In the genomic region with DNA sequence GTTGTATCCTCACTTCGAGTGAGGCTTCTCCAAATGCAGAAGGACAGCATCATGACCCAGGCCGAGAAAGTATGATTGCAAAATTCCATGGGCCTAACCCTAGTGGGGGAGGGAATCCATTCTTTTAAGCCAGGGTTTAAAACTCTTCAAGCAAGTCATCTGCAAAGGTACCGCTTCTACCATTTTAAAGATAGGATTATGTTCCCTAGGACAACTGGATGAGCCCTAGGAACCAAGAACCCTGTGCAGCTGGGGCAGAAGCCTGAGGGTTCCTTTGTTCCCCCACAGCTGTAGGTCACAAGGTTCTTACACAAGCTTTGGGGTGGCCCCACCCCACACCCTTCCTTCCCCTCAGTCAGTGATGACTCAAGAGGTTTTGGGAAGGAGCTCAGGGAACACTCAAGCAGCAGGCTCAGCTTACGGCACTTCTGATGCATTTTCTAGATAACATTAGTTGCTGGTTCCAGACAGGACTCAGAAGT, we compare ENCODE assay signal across 10 cellular contexts. TPM values are rescaled to one million over a fixed set of nuclear protein-coding genes. Genes with fewer than 3 reads are reported as not detected.
A peak's percentile ranks its signal among the peaks of the same experiment; 100 is the strongest.
DNase-seq lines count a peak whose midpoint lies in the region; ATAC-seq and TF ChIP-seq lines count a peak whose summit lies in the region.
"Had no signal": no experiment of that assay in that cellular context is flagged by ENCODE, and none has a peak within 500 bp of the region (broad histone marks: within the 10 kb centered on the region; RNA-seq: fewer than 3 reads in every experiment).

No MANE protein-coding gene starts in this region.

- no peaks in the 10 kb centered on the region for H3K36me3 ChIP-seq in colonic mucosa
- no peaks in the 10 kb centered on the region for H3K36me3 ChIP-seq in lung (ENCODE audit: control insufficient read depth in 2 of 2, insufficient read depth in 2 of 2, low read length in 2 of 2)

- DNase-seq in A172 (ENCODE audit: low spot score) (peak; percentile 61), Kasumi-1 (lab: John Stamatoyannopoulos, UW) (peak; percentile 79 to 86), colonic mucosa (peak; percentile 32), lung (ENCODE audit: low spot score) (peak; percentile 77), glomerular visceral epithelial cell (ENCODE audit: extremely low spot score) (no peak), NCI-H1417 (lab: John Stamatoyannopoulos, UW) (no peak)
- DNase-seq: NCI-H1092 had no signal

- no peaks in the 10 kb centered on the region for H3K27me3 ChIP-seq in colonic mucosa
- no peaks in the 10 kb centered on the region for H3K27me3 ChIP-seq in lung (ENCODE audit: control insufficient read depth, insufficient read depth)

- intact Hi-C loops in colonic mucosa (cut with DNase I) = no loop called here

- H3K27ac ChIP-seq in colonic mucosa = peak overlapping the region; percentile 36
- H3K27ac ChIP-seq in lung (ENCODE audit: low read depth in 1 of 2, low read length in 1 of 2) = peak overlapping the region in 1 of 2 donors; percentile 76
- H3K27ac ChIP-seq: C4-2B had no signal

- H3K9ac ChIP-seq in colonic mucosa (ENCODE audit: low read depth in 2 of 2, low read length in 2 of 2) = no peak overlapping the region

- H3K9me3 ChIP-seq in colonic mucosa (no peaks in the 10 kb centered on the region), lung (ENCODE audit: control insufficient read depth in 2 of 2, insufficient read depth in 1 of 2, low read length in 1 of 2) (no peaks in the 10 kb centered on the region)

- no peak for TF ChIP-seq CTCF in colonic mucosa (IDR thresholded peaks at IDR 0.05)
- no peak for TF ChIP-seq CTCF in lung (IDR thresholded peaks at IDR 0.05; ENCODE audit: control extremely low read depth, extremely low read depth)

- WGBS in lung, 2 donors = 34 to 57% methylated on average over 4 of the region's 4 CpGs

- ATAC-seq in lung (ENCODE audit: insufficient read depth, low FRiP score) (peak; percentile 90), GM21515 (IDR thresholded peaks at IDR 0.05; ENCODE audit: unreplicated experiment) (no peak), GM19023 (IDR thresholded peaks at IDR 0.05; ENCODE audit: unreplicated experiment) (no peak)

- H3K4me1 ChIP-seq in colonic mucosa (no peaks in the 10 kb centered on the region), lung (ENCODE audit: control insufficient read depth in 2 of 2, insufficient read depth in 2 of 2, low read length in 2 of 2) (peaks cover 3 to 15% of the 10 kb centered on the region in 2 donors)

- no peak overlapping the region for H3K4me3 ChIP-seq in colonic mucosa
- H3K4me3 ChIP-seq in lung = no peak overlapping the region

RNA-seq across cellular contexts. Expression of a gene that starts 13.5 kb away (rescaled TPM):
- not detected in 2 replicates for total RNA-seq in A172 (2014; rRNA removed; shearing (Covaris generic))
- total RNA-seq in colonic mucosa (1 to 10 TPM in 1 of 2 donors, under 1 TPM in 1; 0.84 to 2.3 TPM), lung (1 to 10 TPM; 1.1 to 5.8 TPM)
- polyA plus RNA-seq in lung = 1 to 10 TPM; 3.0 to 8.9 TPM

RNA-seq across cellular contexts. Expression of a gene that starts 49.4 kb away (rescaled TPM):
- 123 and 133 TPM in 2 replicates for total RNA-seq in A172 (2014; rRNA removed; shearing (Covaris generic))
- total RNA-seq in colonic mucosa (10 to 100 TPM; 50.0 to 77.6 TPM), lung (10 to 100 TPM; 60.5 to 74.5 TPM)
- polyA plus RNA-seq in lung = 10 to 100 TPM; 65.7 to 92.7 TPM

RNA-seq across cellular contexts. Expression of a gene that starts 56.5 kb away (rescaled TPM):
- 20.5 and 26.2 TPM in 2 replicates for total RNA-seq in A172 (2014; rRNA removed; shearing (Covaris generic))
- total RNA-seq in colonic mucosa = 1 to 10 TPM; 6.2 to 7.5 TPM
- total RNA-seq in lung = 10 to 100 TPM; 22.8 to 25.4 TPM
- 10 to 100 TPM; 12.0 to 12.8 TPM for polyA plus RNA-seq in lung

Comparison
In these comparisons a context has a peak if more than half of its experiments do, and no peak if none do; other contexts are left out.
1. DNase-seq: peak in A172 (single experiment), Kasumi-1 (2 of 2), colonic mucosa (single experiment) and lung (single experiment); none in glomerular visceral epithelial cell (single experiment) and NCI-H1417 (0 of 3).